In genomic region chr21:44006017-44006624, GRCh38 we compare ENCODE assay signal across 11 cellular contexts. TPM values are rescaled to one million over a fixed set of nuclear protein-coding genes. Genes with fewer than 3 reads are reported as not detected.
DNase-seq lines count a peak whose midpoint lies in the region; ATAC-seq, FAIRE-seq and TF ChIP-seq lines count a peak whose summit lies in the region.
"Had no signal": no experiment of that assay in that cellular context is flagged by ENCODE, and none has a peak within 500 bp of the region (broad histone marks: within the 10 kb centered on the region; RNA-seq: fewer than 3 reads in every experiment).

No MANE protein-coding gene starts in this region.

- peak overlapping the region; percentile 64 for H2BK120ac ChIP-seq in mesenchymal stem cell (ENCODE audit: low read depth, low read length)

- no peaks in the 10 kb centered on the region for H3K79me1 ChIP-seq in mesenchymal stem cell (replicated peaks; ENCODE audit: low read length, poor library complexity, severe bottlenecking)

- H2BK15ac ChIP-seq in mesenchymal stem cell (ENCODE audit: low read depth, poor library complexity, severe bottlenecking), result peak overlapping the region; percentile 55

- intact Hi-C loops in upper lobe of right lung (cut with DNase I), result no loop called here

- no peaks in the 10 kb centered on the region for H3K27me3 ChIP-seq in mesenchymal stem cell (ENCODE audit: control insufficient read depth in 1 of 2, insufficient read depth in 1 of 2, low read length in 2 of 2)
- no peaks in the 10 kb centered on the region for H3K27me3 ChIP-seq in upper lobe of right lung

- no peak for TF ChIP-seq CTCF in epithelial cell of esophagus (IDR thresholded peaks at IDR 0.05; ENCODE audit: insufficient read depth, low read depth, low read length, missing control alignments)
- TF ChIP-seq CTCF in upper lobe of right lung (IDR thresholded peaks at IDR 0.05), result no peak
- no peak for TF ChIP-seq CTCF in D721Med (IDR thresholded peaks at IDR 0.05; ENCODE audit: insufficient read depth, missing control alignments)

- peak overlapping the region; percentile 72 for H4K8ac ChIP-seq in mesenchymal stem cell (ENCODE audit: low read length)

- 38% methylated on average over 8 of the region's 9 CpGs for WGBS in mesenchymal stem cell

- peak; percentile 94 for DNase-seq in NCI-H226
- peak; percentile 81 for DNase-seq in epithelial cell of esophagus (ENCODE audit: low read depth)
- peak; percentile 96 for DNase-seq in mesenchymal stem cell
- DNase-seq in upper lobe of right lung, result no peak
- no peak for DNase-seq in D721Med (ENCODE audit: insufficient read length, low spot score)
- no peak for DNase-seq in KBM-7
- no peak for DNase-seq in medulla oblongata (ENCODE audit: extremely low spot score)
- no peak for DNase-seq in SKM-1 (lab: John Stamatoyannopoulos, UW; ENCODE audit: unreplicated experiment)
- DNase-seq: activated naive CD8-positive, alpha-beta T cell treated with anti-CD3 and anti-CD28 coated beads, Interleukin-2, amount 10 ng/mL, durations not matched to agents 7 days and 5 days; NCI-H1048 had no signal

- in situ Hi-C loops in KBM-7 (cut with MboI; ENCODE audit: low pct_unique_long_range_greater_than_20kb, low sequenced_read_pairs), result no loop called here

- no peak overlapping the region for H2BK5ac ChIP-seq in mesenchymal stem cell (ENCODE audit: low read depth, low read length, poor library complexity, severe bottlenecking)

- peak overlapping the region in 1 of 2 experiments; percentile 90 for H2BK12ac ChIP-seq in mesenchymal stem cell (ENCODE audit: low read length in 2 of 2)

- H3K9ac ChIP-seq in mesenchymal stem cell (ENCODE audit: low read length), result peak overlapping the region; percentile 81

- no peak for FAIRE-seq in D721Med (lab: Jason Lieb, UNC)
- FAIRE-seq: GM18507 had no signal

- no peak overlapping the region for H2AFZ ChIP-seq in mesenchymal stem cell (ENCODE audit: low read depth, low read length)

- H3K36me3 ChIP-seq in mesenchymal stem cell (ENCODE audit: control insufficient read depth in 1 of 2, insufficient read depth in 2 of 2, low read depth in 1 of 2, low read length in 2 of 2) (no peaks in the 10 kb centered on the region), upper lobe of right lung (no peaks in the 10 kb centered on the region)

- H3K9me3 ChIP-seq in mesenchymal stem cell (ENCODE audit: control insufficient read depth, low read length), result no peaks in the 10 kb centered on the region
- H3K9me3 ChIP-seq in upper lobe of right lung, result no peaks in the 10 kb centered on the region

- no peak overlapping the region for H3K4me3 ChIP-seq in epithelial cell of esophagus (ENCODE audit: low read length)
- peak overlapping the region in 1 of 2 experiments; percentile 27 for H3K4me3 ChIP-seq in mesenchymal stem cell (ENCODE audit: insufficient read depth in 1 of 2, low read depth in 1 of 2, low read length in 2 of 2)
- H3K4me3 ChIP-seq in upper lobe of right lung, result no peak overlapping the region

- H3K4me2 ChIP-seq in mesenchymal stem cell (ENCODE audit: low read length, poor library complexity, severe bottlenecking), result no peak overlapping the region

- H3K27ac ChIP-seq in mesenchymal stem cell (ENCODE audit: low read length, poor library complexity, severe bottlenecking), result peak overlapping the region; percentile 88
- peak overlapping the region; percentile 73 for H3K27ac ChIP-seq in upper lobe of right lung

- H3K14ac ChIP-seq in mesenchymal stem cell (ENCODE audit: low read length in 2 of 2), result no peak overlapping the region

- H3K18ac ChIP-seq in mesenchymal stem cell (ENCODE audit: low read depth in 1 of 2, low read length in 2 of 2), result peak overlapping the region; percentile 70 to 84

- H4K91ac ChIP-seq in mesenchymal stem cell (ENCODE audit: low read length), result peak overlapping the region; percentile 70

- peak overlapping the region; percentile 19 to 24 for H3K4ac ChIP-seq in mesenchymal stem cell (ENCODE audit: low read depth in 1 of 2, low read length in 2 of 2)

- H3K23ac ChIP-seq in mesenchymal stem cell (ENCODE audit: low read length in 2 of 2), result no peak overlapping the region

- ATAC-seq in upper lobe of right lung, result peak; percentile 32

- peaks cover 20% of the 10 kb centered on the region for H3K4me1 ChIP-seq in mesenchymal stem cell (ENCODE audit: control insufficient read depth, insufficient read depth, low read depth, low read length)
- H3K4me1 ChIP-seq in upper lobe of right lung, result peaks cover under 1% of the 10 kb centered on the region

- no peak overlapping the region for H2AK5ac ChIP-seq in mesenchymal stem cell (ENCODE audit: low read length, severe bottlenecking)

RNA-seq across cellular contexts. Expression of gene TRAPPC10, which starts 6.0 kb away (rescaled TPM):
- 17.2 TPM for polyA plus RNA-seq in mesenchymal stem cell (2013, experiment 1 of 2)
- polyA plus RNA-seq in mesenchymal stem cell (2013, experiment 2 of 2), result 17.3 TPM
- 42.6 TPM for total RNA-seq in upper lobe of right lung

Comparison
In these comparisons a context has a peak if more than half of its experiments do, and no peak if none do; other contexts are left out.
1. DNase-seq: peak in NCI-H226 (single experiment), epithelial cell of esophagus (single experiment) and mesenchymal stem cell (single experiment); none in upper lobe of right lung (single experiment), D721Med (single experiment), KBM-7 (single experiment), medulla oblongata (single experiment) and SKM-1 (single experiment).